In the genomic region with DNA sequence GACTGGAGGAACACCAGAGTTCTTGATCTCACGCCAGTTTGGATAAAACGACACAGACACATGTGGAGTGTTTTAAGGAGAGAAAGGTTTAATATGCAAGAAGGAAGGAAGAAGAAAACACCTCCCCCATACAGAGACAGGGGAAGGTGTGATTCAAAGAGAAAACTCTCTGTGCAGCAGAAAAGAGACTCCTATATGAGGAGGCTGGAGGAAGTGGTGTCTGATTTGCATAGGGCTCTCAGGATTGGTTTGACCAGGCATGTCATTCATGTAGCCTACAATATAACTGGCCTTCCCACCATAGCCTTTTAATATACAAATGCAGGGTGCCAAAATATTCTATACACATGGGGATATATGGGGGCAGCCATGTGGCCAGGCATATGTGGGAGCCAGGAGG, we compare ENCODE assay signal across 31 cellular contexts.
"Had no signal": no experiment of that assay in that cellular context is flagged by ENCODE, and none has a peak within 500 bp of the region (broad histone marks: within the 10 kb centered on the region; RNA-seq: fewer than 3 reads in every experiment).

No MANE protein-coding gene starts in this region.

- H3K27ac ChIP-seq: esophagus muscularis mucosa, foreskin keratinocyte, heart left ventricle, neutrophil, ovary, skin epidermis, thyroid gland, upper lobe of left lung had no signal

- H3K4me1 ChIP-seq: esophagus muscularis mucosa, foreskin keratinocyte, heart left ventricle, thyroid gland, upper lobe of left lung had no signal

- ATAC-seq: activated CD8-positive, alpha-beta memory T cell treated with anti-CD3 and anti-CD28 coated beads, Interleukin-2, amount 10 ng/mL, durations not matched to agents 7 days and 5 days; activated CD8-positive, alpha-beta T cell treated with anti-CD3 and anti-CD28 coated beads, Interleukin-2, amount 10 ng/mL, durations not matched to agents 7 days and 5 days; activated naive CD8-positive, alpha-beta T cell treated with anti-CD3 and anti-CD28 coated beads, Interleukin-2, amount 50 U/mL, for 24 hours; foreskin keratinocyte; heart left ventricle; sciatic nerve; stimulated activated effector memory CD8-positive, alpha-beta T cell treated with anti-CD3 and anti-CD28 coated beads, Interleukin-12 subunit alpha, Interleukin-12 subunit beta, amount 100 ng/mL, for 72 hours; stimulated activated naive CD8-positive, alpha-beta T cell treated with anti-CD3 and anti-CD28 coated beads, Interleukin-15, amount 100 ng/mL, for 72 hours had no signal

- H3K4me3 Mint-ChIP-seq: activated B cell treated with CpG ODN at 0.5 μM for 24 hours; activated CD8-positive, alpha-beta memory T cell treated with anti-CD3 and anti-CD28 coated beads, Interleukin-2, amount 10 ng/mL, durations not matched to agents 7 days and 5 days; activated CD8-positive, alpha-beta T cell treated with anti-CD3 and anti-CD28 coated beads, Interleukin-2, amount 10 ng/mL, durations not matched to agents 7 days and 5 days; activated naive CD4-positive, alpha-beta T cell treated with anti-CD3 and anti-CD28 coated beads, Interleukin-2, amount 50 U/mL, for 24 hours; activated naive CD8-positive, alpha-beta T cell treated with anti-CD3 and anti-CD28 coated beads, Interleukin-2, amount 50 U/mL, for 24 hours; central memory CD8-positive, alpha-beta T cell; dendritic cell treated with granulocyte-macrophage colony-stimulating factor and Interleukin-4, amounts not matched to agents 40 ng/mL and 50 ng/mL, for 4 days; endodermal cell; immature natural killer cell; mesothelial cell of epicardium; naive B cell; nephron progenitor cell; stimulated activated effector memory CD8-positive, alpha-beta T cell treated with anti-CD3 and anti-CD28 coated beads, Interleukin-12 subunit alpha, Interleukin-12 subunit beta, amount 100 ng/mL, for 72 hours; stimulated activated naive CD8-positive, alpha-beta T cell treated with anti-CD3 and anti-CD28 coated beads, Interleukin-15, amount 100 ng/mL, for 72 hours had no signal

- H3K9me3 Mint-ChIP-seq: activated B cell treated with CpG ODN at 0.5 μM for 24 hours; activated naive CD4-positive, alpha-beta T cell treated with anti-CD3 and anti-CD28 coated beads, Interleukin-2, amount 50 U/mL, for 24 hours; activated naive CD8-positive, alpha-beta T cell treated with anti-CD3 and anti-CD28 coated beads, Interleukin-2, amount 50 U/mL, for 24 hours; activated T-helper 2 cell treated with anti-CD3 and anti-CD28 coated beads, Interferon-gamma antibody, Interleukin-2, Interleukin-4, amounts not matched to agents 10 μg/mL and 5 μg/mL and 100 μg/mL, durations not matched to agents 14 hours and 24 hours and 36 hours; dendritic cell treated with granulocyte-macrophage colony-stimulating factor and Interleukin-4, amounts not matched to agents 40 ng/mL and 50 ng/mL, for 4 days; stimulated activated naive CD8-positive, alpha-beta T cell treated with anti-CD3 and anti-CD28 coated beads, Interleukin-15, amount 100 ng/mL, for 72 hours had no signal

- H3K36me3 Mint-ChIP-seq: activated CD8-positive, alpha-beta memory T cell treated with anti-CD3 and anti-CD28 coated beads, Interleukin-2, amount 10 ng/mL, durations not matched to agents 7 days and 5 days; activated naive CD4-positive, alpha-beta T cell treated with anti-CD3 and anti-CD28 coated beads, Interleukin-2, amount 50 U/mL, for 24 hours; immature natural killer cell; mesothelial cell of epicardium; naive B cell; stimulated activated effector memory CD8-positive, alpha-beta T cell treated with anti-CD3 and anti-CD28 coated beads, Interleukin-12 subunit alpha, Interleukin-12 subunit beta, amount 100 ng/mL, for 72 hours had no signal

- H3K27me3 Mint-ChIP-seq: activated B cell treated with CpG ODN at 0.5 μM for 24 hours; activated CD8-positive, alpha-beta memory T cell treated with anti-CD3 and anti-CD28 coated beads, Interleukin-2, amount 10 ng/mL, durations not matched to agents 7 days and 5 days; activated naive CD8-positive, alpha-beta T cell treated with anti-CD3 and anti-CD28 coated beads, Interleukin-2, amount 50 U/mL, for 24 hours; central memory CD8-positive, alpha-beta T cell; dendritic cell treated with granulocyte-macrophage colony-stimulating factor and Interleukin-4, amounts not matched to agents 40 ng/mL and 50 ng/mL, for 4 days had no signal

- DNase-seq: activated B cell treated with CpG ODN at 0.5 μM for 24 hours; activated CD4-positive, alpha-beta T cell treated with anti-CD3 and anti-CD28 coated beads, Interleukin-2, amount 50 U/mL, for 1 hour; activated CD8-positive, alpha-beta memory T cell treated with anti-CD3 and anti-CD28 coated beads, Interleukin-2, amount 10 ng/mL, durations not matched to agents 7 days and 5 days; activated CD8-positive, alpha-beta T cell treated with anti-CD3 and anti-CD28 coated beads, Interleukin-2, amount 10 ng/mL, durations not matched to agents 7 days and 5 days; activated naive CD8-positive, alpha-beta T cell treated with anti-CD3 and anti-CD28 coated beads, Interleukin-2, amount 50 U/mL, for 24 hours; activated T-cell treated with anti-CD3 and anti-CD28 coated beads, Interleukin-2, amount 50 U/mL, for 48 hours; endodermal cell; foreskin keratinocyte; heart left ventricle; hypothalamus; immature natural killer cell; kidney; naive B cell; nephron progenitor cell; ovary; retina; stimulated activated CD4-positive, alpha-beta T cell treated with anti-CD3 and anti-CD28 coated beads, Interleukin-4, amount 100 ng/mL, for 24 hours; stimulated activated naive CD8-positive, alpha-beta T cell treated with anti-CD3 and anti-CD28 coated beads, Interleukin-15, amount 100 ng/mL, for 72 hours; thyroid gland; upper lobe of left lung had no signal

- H3K4me3 ChIP-seq: esophagus muscularis mucosa, heart left ventricle, ovary, skin epidermis, thyroid gland, upper lobe of left lung had no signal

- H3K9me3 ChIP-seq: esophagus muscularis mucosa, heart left ventricle, neutrophil, ovary, thyroid gland, upper lobe of left lung had no signal

- H3K27ac Mint-ChIP-seq: activated B cell treated with CpG ODN at 0.5 μM for 24 hours; activated CD8-positive, alpha-beta memory T cell treated with anti-CD3 and anti-CD28 coated beads, Interleukin-2, amount 10 ng/mL, durations not matched to agents 7 days and 5 days; activated CD8-positive, alpha-beta T cell treated with anti-CD3 and anti-CD28 coated beads, Interleukin-2, amount 10 ng/mL, durations not matched to agents 7 days and 5 days; activated naive CD4-positive, alpha-beta T cell treated with anti-CD3 and anti-CD28 coated beads, Interleukin-2, amount 50 U/mL, for 24 hours; activated naive CD8-positive, alpha-beta T cell treated with anti-CD3 and anti-CD28 coated beads, Interleukin-2, amount 50 U/mL, for 24 hours; activated T-helper 2 cell treated with anti-CD3 and anti-CD28 coated beads, Interferon-gamma antibody, Interleukin-2, Interleukin-4, amounts not matched to agents 10 μg/mL and 5 μg/mL and 100 μg/mL, durations not matched to agents 14 hours and 24 hours and 36 hours; dendritic cell treated with granulocyte-macrophage colony-stimulating factor and Interleukin-4, amounts not matched to agents 40 ng/mL and 50 ng/mL, for 4 days; endodermal cell; immature natural killer cell; mesothelial cell of epicardium; naive B cell; nephron progenitor cell; progenitor cell of endocrine pancreas; stimulated activated effector memory CD8-positive, alpha-beta T cell treated with anti-CD3 and anti-CD28 coated beads, Interleukin-12 subunit alpha, Interleukin-12 subunit beta, amount 100 ng/mL, for 72 hours; stimulated activated naive CD8-positive, alpha-beta T cell treated with anti-CD3 and anti-CD28 coated beads, Interleukin-15, amount 100 ng/mL, for 72 hours had no signal

- H3K36me3 ChIP-seq: esophagus muscularis mucosa, heart left ventricle, neutrophil, ovary, thyroid gland, upper lobe of left lung had no signal

- H3K27me3 ChIP-seq: foreskin keratinocyte, ovary, thyroid gland, upper lobe of left lung had no signal

- H3K4me1 Mint-ChIP-seq: activated B cell treated with CpG ODN at 0.5 μM for 24 hours; activated CD8-positive, alpha-beta memory T cell treated with anti-CD3 and anti-CD28 coated beads, Interleukin-2, amount 10 ng/mL, durations not matched to agents 7 days and 5 days; activated naive CD4-positive, alpha-beta T cell treated with anti-CD3 and anti-CD28 coated beads, Interleukin-2, amount 50 U/mL, for 24 hours; activated naive CD8-positive, alpha-beta T cell treated with anti-CD3 and anti-CD28 coated beads, Interleukin-2, amount 50 U/mL, for 24 hours; central memory CD8-positive, alpha-beta T cell; endodermal cell; immature natural killer cell; mesothelial cell of epicardium; nephron progenitor cell; stimulated activated effector memory CD8-positive, alpha-beta T cell treated with anti-CD3 and anti-CD28 coated beads, Interleukin-12 subunit alpha, Interleukin-12 subunit beta, amount 100 ng/mL, for 72 hours; stimulated activated naive CD8-positive, alpha-beta T cell treated with anti-CD3 and anti-CD28 coated beads, Interleukin-15, amount 100 ng/mL, for 72 hours had no signal
